11 cellular contexts compared by ENCODE assay signal in genomic region chr7:6012355-6013104, GRCh38. TPM values are rescaled to one million over a fixed set of nuclear protein-coding genes. Genes with fewer than 3 reads are reported as not detected.
DNase-seq lines count a peak whose midpoint lies in the region; ATAC-seq and TF ChIP-seq lines count a peak whose summit lies in the region.
"Had no signal": no experiment of that assay in that cellular context is flagged by ENCODE, and none has a peak within 500 bp of the region (broad histone marks: within the 10 kb centered on the region; RNA-seq: fewer than 3 reads in every experiment).

No MANE protein-coding gene starts in this region.

- peaks cover 66% of the 10 kb centered on the region for H3K4me1 Mint-ChIP-seq in chondrocyte (ENCODE audit: low read depth)

- no peaks in the 10 kb centered on the region for H3K27me3 ChIP-seq in psoas muscle (ENCODE audit: insufficient read depth in 3 of 3, low read length in 2 of 3)
- H3K27me3 ChIP-seq in ascending aorta, result no peaks in the 10 kb centered on the region

- TF ChIP-seq CTCF in chondrocyte (IDR thresholded peaks at IDR 0.05) (no peak), psoas muscle (IDR thresholded peaks at IDR 0.05) (no peak), ascending aorta (IDR thresholded peaks at IDR 0.05) (no peak)

- peaks cover 12% of the 10 kb centered on the region for H3K36me3 Mint-ChIP-seq in chondrocyte (ENCODE audit: low read depth)

- H3K27ac ChIP-seq in psoas muscle (peak overlapping the region; percentile 91), ascending aorta (no peak overlapping the region)

- 37 to 69% (median 43%) methylated on average over 14 of the region's 14 CpGs for WGBS in psoas muscle, 3 donors

- peak overlapping the region; percentile 89 for H3K4me3 ChIP-seq in psoas muscle
- no peak overlapping the region for H3K4me3 ChIP-seq in ascending aorta

- H3K4me1 ChIP-seq in psoas muscle, result peaks cover 81% of the 10 kb centered on the region
- peaks cover 0 to 15% of the 10 kb centered on the region in 2 donors for H3K4me1 ChIP-seq in ascending aorta

- no peaks in the 10 kb centered on the region for H3K27me3 Mint-ChIP-seq in chondrocyte (ENCODE audit: low read depth)

- no peak overlapping the region for H3K4me3 Mint-ChIP-seq in chondrocyte (ENCODE audit: unreplicated experiment)

- H3K27ac Mint-ChIP-seq in chondrocyte (ENCODE audit: unreplicated experiment), result peak overlapping the region; percentile 98

- peak in 1 of 4 donors; percentile 3 for ATAC-seq in psoas muscle

- no peaks in the 10 kb centered on the region for H3K9me3 Mint-ChIP-seq in chondrocyte (ENCODE audit: low read depth)

- H3K9me3 ChIP-seq in psoas muscle, result no peaks in the 10 kb centered on the region
- H3K9me3 ChIP-seq in ascending aorta, result no peaks in the 10 kb centered on the region

- peaks cover 0 to 37% of the 10 kb centered on the region in 2 donors for H3K36me3 ChIP-seq in psoas muscle (ENCODE audit: insufficient read depth in 1 of 2, low read depth in 1 of 2)
- peaks cover 8 to 26% of the 10 kb centered on the region in 2 donors for H3K36me3 ChIP-seq in ascending aorta

- DNase-seq in NCI-H2029 treated with DMSO at 0.1 percent for 48 hours (lab: John Stamatoyannopoulos, UW) (peak; percentile 44), chondrocyte (ENCODE audit: low spot score) (no peak), psoas muscle (no peak), amygdala (lab: John Stamatoyannopoulos, UW) (no peak), ascending aorta (ENCODE audit: low spot score in 2 of 2) (no peak)
- no peak for DNase-seq in stimulated activated CD8-positive, alpha-beta memory T cell treated with anti-CD3 and anti-CD28 coated beads, Interleukin-4, amount 100 ng/mL, for 48 hours
- DNase-seq: effector CD4-positive, alpha-beta T cell; GF-D8; MV-4-11; stimulated activated CD4-positive, alpha-beta T cell treated with anti-CD3 and anti-CD28 coated beads, Interleukin-12 subunit alpha, Interleukin-12 subunit beta, amount 100 ng/mL, for 4 hours had no signal

- intact Hi-C loops in psoas muscle (cut with DNase I) (loop anchor here in 1 of 2 donors (10.0 kb wide), 1 partner anchor 422 kb away; no protein-coding TSS in a partner anchor), ascending aorta (cut with DNase I) (no loop called here)

RNA-seq across cellular contexts. Expression of gene AIMP2, which starts 3.5 kb away (rescaled TPM):
- 31.6 to 49.8 TPM (median 49.7 TPM) in 3 replicates for total RNA-seq in chondrocyte
- total RNA-seq in psoas muscle, result 100 to 1,000 TPM in 1 of 4 donors, 10 to 100 TPM in 3; 78.9 to 131 (median 91.8) TPM
- 100 to 1,000 TPM; 127 to 184 (median 155) TPM for polyA plus RNA-seq in psoas muscle
- 19.4 TPM for total RNA-seq in ascending aorta

RNA-seq across cellular contexts. Expression of gene PMS2, which starts 3.7 kb away (rescaled TPM):
- total RNA-seq in chondrocyte (15.3 to 17.0 TPM (median 16.0 TPM) in 3 replicates), psoas muscle (1 to 10 TPM; 3.7 to 7.5 (median 6.4) TPM), ascending aorta (13.2 TPM)
- 10 to 100 TPM in 1 of 3 donors, 1 to 10 TPM in 2; 3.4 to 11.1 (median 4.4) TPM for polyA plus RNA-seq in psoas muscle

RNA-seq across cellular contexts. Expression of gene ANKRD61, which starts 18.6 kb away (rescaled TPM):
- total RNA-seq in chondrocyte, result not detected in 3 replicates
- total RNA-seq in psoas muscle, result under 1 TPM; 0.20 to 0.77 (median 0.36) TPM
- polyA plus RNA-seq in psoas muscle, result under 1 TPM in 2 of 3 donors, not detected in 1; 0.13 to 0.75 TPM
- total RNA-seq in ascending aorta, result not detected
- total RNA-seq: temporal lobe had no signal

RNA-seq across cellular contexts. Expression of gene RSPH10B, which starts 42.0 kb away (rescaled TPM):
- total RNA-seq in chondrocyte, result not detected in 3 replicates
- under 1 TPM in 2 of 4 donors, not detected in 2; 0.39 to 0.58 TPM for total RNA-seq in psoas muscle
- polyA plus RNA-seq in psoas muscle, result under 1 TPM; 0.06 to 0.60 (median 0.25) TPM
- total RNA-seq in ascending aorta, result not detected

RNA-seq across cellular contexts. Expression of gene EIF2AK1, which starts 46.4 kb away (rescaled TPM):
- 79.0 to 94.8 TPM (median 79.6 TPM) in 3 replicates for total RNA-seq in chondrocyte
- total RNA-seq in psoas muscle, result 10 to 100 TPM; 37.2 to 51.3 (median 44.2) TPM
- polyA plus RNA-seq in psoas muscle, result 10 to 100 TPM; 20.0 to 47.5 (median 29.1) TPM
- total RNA-seq in ascending aorta, result 310 TPM
